ENCODE assay signal across 1 cellular context in the genomic region with DNA sequence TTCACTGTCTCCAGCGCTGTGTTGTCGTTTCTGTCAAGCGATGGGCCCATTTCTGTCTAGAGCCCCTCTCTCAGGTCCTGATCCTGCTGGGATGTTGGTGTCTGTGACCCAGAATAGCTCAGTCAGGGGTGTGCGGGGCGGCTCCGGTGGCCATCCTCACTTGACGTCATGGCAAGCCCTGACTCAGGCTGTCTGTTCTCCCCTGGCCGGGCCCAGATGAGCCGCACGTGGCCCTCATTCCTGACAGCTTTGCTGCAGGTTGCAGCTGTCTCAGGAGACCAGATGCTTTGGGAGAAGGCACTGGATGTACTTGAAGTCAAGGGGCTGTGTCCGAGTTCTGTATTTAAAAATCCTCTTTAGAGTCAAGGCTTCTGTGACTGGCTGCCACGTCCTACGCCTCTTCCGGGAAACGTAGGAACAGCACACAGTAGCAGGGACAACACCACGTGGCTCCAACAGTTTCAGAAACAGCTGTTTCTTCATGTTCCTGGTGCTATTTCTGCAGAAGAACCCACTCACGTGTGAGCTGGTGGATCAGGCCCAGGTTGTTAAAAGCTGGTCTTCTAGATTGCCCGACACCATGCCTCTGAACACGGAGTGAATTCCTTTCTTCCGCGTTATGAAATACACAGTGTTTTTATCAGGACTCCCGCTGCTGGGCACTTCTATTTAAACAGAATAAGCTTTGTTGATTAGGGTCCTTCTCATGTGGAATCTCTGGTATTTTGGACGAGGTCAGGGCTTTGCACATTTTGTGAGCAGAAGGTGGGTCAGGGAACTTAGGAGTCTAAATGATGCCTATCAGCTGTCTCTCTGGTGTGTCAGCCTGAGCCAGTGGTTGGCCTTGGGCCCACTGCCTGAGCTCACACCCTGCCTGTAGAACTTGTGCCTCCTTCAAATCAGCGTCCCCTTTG.
TF ChIP-seq lines count a peak whose summit lies in the region.

No MANE protein-coding gene starts in this region.

TF ChIP-seq in SK-N-SH treated with all-trans-retinoic acid at 6 μM for 48 hours, 23 proteins besides CTCF, POLR2A, EP300 and RAD21 (continued from another document):
- no peak for TF ChIP-seq CREB5 (CRISPR knock-in tag; IDR thresholded peaks at IDR 0.05; ENCODE audit: low read depth)
- no peak for TF ChIP-seq POU6F1 (CRISPR knock-in tag; IDR thresholded peaks at IDR 0.05; ENCODE audit: borderline replicate concordance, low read depth)
- no peak for TF ChIP-seq ZFP30 (CRISPR knock-in tag; IDR thresholded peaks at IDR 0.05)
- no peak for TF ChIP-seq ESRRG (CRISPR knock-in tag; IDR thresholded peaks at IDR 0.05)
- no peak for TF ChIP-seq ZNF8 (CRISPR knock-in tag; IDR thresholded peaks at IDR 0.05)
- no peak for TF ChIP-seq ISL1 (CRISPR knock-in tag; IDR thresholded peaks at IDR 0.05)
- no peak for TF ChIP-seq BACH2 (CRISPR knock-in tag; IDR thresholded peaks at IDR 0.05; ENCODE audit: borderline replicate concordance)
